In the genomic region with DNA sequence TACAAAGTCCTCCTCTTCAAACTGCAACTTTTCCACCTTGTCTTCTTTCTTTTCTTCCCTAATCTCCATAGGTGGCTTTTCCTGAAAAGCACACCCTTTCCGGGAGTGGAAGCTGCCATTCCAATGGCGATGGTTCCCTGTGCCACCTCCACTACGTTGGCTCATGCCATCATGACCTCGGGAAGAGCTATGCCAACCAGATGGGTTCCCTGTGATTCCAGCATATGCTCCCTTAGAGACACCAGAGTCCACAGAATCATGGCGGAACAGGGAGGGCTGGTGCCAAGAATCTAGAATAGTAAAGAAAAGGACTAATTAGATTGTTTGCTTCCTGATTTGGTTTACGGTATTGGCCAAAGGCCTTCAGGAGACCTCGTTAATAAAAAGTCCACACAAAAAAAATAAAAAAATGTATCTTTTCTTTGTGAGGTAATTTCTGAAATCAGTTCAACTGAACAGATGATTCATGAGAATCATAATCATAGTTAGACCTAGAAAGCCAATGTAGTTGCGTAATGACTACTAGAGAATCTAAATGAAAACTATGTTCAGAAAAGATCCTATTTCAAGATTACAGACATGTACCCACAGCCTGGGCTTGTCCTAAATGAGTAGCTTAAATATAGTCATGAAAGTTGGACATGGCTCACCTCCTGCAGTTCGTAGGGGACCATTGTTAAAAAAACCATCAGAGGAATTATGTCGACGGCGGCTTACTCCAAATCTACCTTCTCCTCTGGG, we compare ENCODE assay signal across 19 cellular contexts. TPM values are rescaled to one million over a fixed set of nuclear protein-coding genes. Genes with fewer than 3 reads are reported as not detected.
DNase-seq lines count a peak whose midpoint lies in the region; ATAC-seq, FAIRE-seq and TF ChIP-seq lines count a peak whose summit lies in the region.
"Had no signal": no experiment of that assay in that cellular context is flagged by ENCODE, and none has a peak within 500 bp of the region (broad histone marks: within the 10 kb centered on the region; RNA-seq: fewer than 3 reads in every experiment).

No MANE protein-coding gene starts in this region.

- TF ChIP-seq CTCF in K562 (IDR thresholded peaks at IDR 0.05 in 2 of 3, conservative IDR thresholded peaks at IDR 0.05 in 1 of 3; ENCODE audit: insufficient read depth in 2 of 3, low read depth in 1 of 3, low read length in 3 of 3) (no peak), keratinocyte (optimal IDR thresholded peaks at IDR 0.05 in 1 of 3, IDR thresholded peaks at IDR 0.05 in 1 of 3, conservative IDR thresholded peaks at IDR 0.05 in 1 of 3; ENCODE audit: extremely low read depth in 1 of 3, insufficient read depth in 2 of 3, low read length in 3 of 3) (no peak)

- H3K4me3 ChIP-seq in K562: no peak overlapping the region
- no peak overlapping the region for H3K4me3 ChIP-seq in keratinocyte (ENCODE audit: control insufficient read depth in 2 of 3, extremely low read depth in 1 of 3, insufficient read depth in 2 of 3, low read depth in 1 of 3, low read length in 3 of 3)
- H3K4me3 ChIP-seq: lung had no signal

- H3K9me1 ChIP-seq in K562 (ENCODE audit: control insufficient read depth, insufficient read depth, low read length) (no peaks in the 10 kb centered on the region), keratinocyte (ENCODE audit: control insufficient read depth, extremely low read depth, insufficient read depth, low read length) (peaks cover 2% of the 10 kb centered on the region)

- POLR2A ChIA-PET in K562 (lab: Yijun Ruan, JAX): interaction anchor here (5.2 kb wide), 1 partner anchor 9 kb away, joined by 35 read pairs; no protein-coding TSS in a partner anchor

- no TSS peak for BruUV-seq in K562 (replicated peaks; lab: Mats Ljungman, UMichigan)

- H3K27ac ChIP-seq in K562 (ENCODE audit: extremely low read depth, low read depth, low read length) (no peak overlapping the region), keratinocyte (ENCODE audit: control insufficient read depth, insufficient read depth, low read length) (no peak overlapping the region)

- in situ Hi-C loops in K562 (cut with MboI): no loop called here

- no peak for TF ChIP-seq RAD21 in K562 (CRISPR knock-in tag; conservative IDR thresholded peaks at IDR 0.05 in 1 of 2, IDR thresholded peaks at IDR 0.05 in 1 of 2)

- no peak overlapping the region for H2AFZ ChIP-seq in K562 (ENCODE audit: low read depth, low read length)
- H2AFZ ChIP-seq in keratinocyte (ENCODE audit: control insufficient read depth, low read length): no peak overlapping the region

- TF ChIP-seq EP300 in K562 (IDR thresholded peaks at IDR 0.05; ENCODE audit: low read length): no peak

- intact Hi-C loops in activated naive CD4-positive, alpha-beta T cell treated with anti-CD3 and anti-CD28 coated beads for 36 hours (cut with micrococcal nuclease): loop anchor here (5.0 kb wide), 2 partner anchors 33 to 47 kb away; partner anchors contain the start of genes GPBP1L1 and TMEM69
- intact Hi-C loops in K562 (cut with micrococcal nuclease): no loop called here

- H3K9ac ChIP-seq in K562 (ENCODE audit: insufficient read depth in 1 of 2, low read depth in 2 of 2, low read length in 2 of 2) (no peak overlapping the region), keratinocyte (ENCODE audit: control insufficient read depth, extremely low read depth, insufficient read depth, low read length) (no peak overlapping the region)

- H3K4me2 ChIP-seq in K562 (ENCODE audit: insufficient read depth, low read length): no peak overlapping the region
- H3K4me2 ChIP-seq in keratinocyte (ENCODE audit: control insufficient read depth, extremely low read depth, insufficient read depth, low read depth, low read length): no peak overlapping the region

- H3K27me3 ChIP-seq in K562 (ENCODE audit: control insufficient read depth in 2 of 2, insufficient read depth in 2 of 2, low read length in 2 of 2): no peaks in the 10 kb centered on the region
- no peaks in the 10 kb centered on the region for H3K27me3 ChIP-seq in keratinocyte (ENCODE audit: control insufficient read depth, extremely low read depth, insufficient read depth, low read length)

- H3K36me3 Mint-ChIP-seq in activated naive CD4-positive, alpha-beta T cell treated with anti-CD3 and anti-CD28 coated beads for 36 hours (ENCODE audit: low read depth): peaks cover 26% of the 10 kb centered on the region

- CTCF ChIA-PET in activated naive CD4-positive, alpha-beta T cell treated with anti-CD3 and anti-CD28 coated beads for 36 hours (lab: Charles Lee): no interaction called here
- CTCF ChIA-PET in K562 (lab: Yijun Ruan, JAX; ENCODE audit: low intra/inter-chr PET ratio): interaction anchor here (0.5 kb wide), 1 partner anchor 394 kb away, joined by 3 read pairs; no protein-coding TSS in a partner anchor

- peak overlapping the region; percentile 19 for H3K27ac Mint-ChIP-seq in activated naive CD4-positive, alpha-beta T cell treated with anti-CD3 and anti-CD28 coated beads for 36 hours
- H3K27ac Mint-ChIP-seq: T-cell had no signal

- dilution Hi-C loops in keratinocyte (cut with MboI; ENCODE audit: extremely low pct_ligation_motif_present, low sequenced_read_pairs): no loop called here

- no peak for FAIRE-seq in K562 (lab: Jason Lieb, UNC)
- FAIRE-seq in keratinocyte (lab: Jason Lieb, UNC): peak; percentile 79
- FAIRE-seq: GM12891 had no signal

- H3K79me2 ChIP-seq in K562 (ENCODE audit: control insufficient read depth, insufficient read depth, low read length): peaks cover 16% of the 10 kb centered on the region; the same call in 2 of the 3 replicates
- peaks cover 15% of the 10 kb centered on the region for H3K79me2 ChIP-seq in keratinocyte (ENCODE audit: control insufficient read depth, insufficient read depth, low read length)

- H3K9me3 Mint-ChIP-seq in activated naive CD4-positive, alpha-beta T cell treated with anti-CD3 and anti-CD28 coated beads for 36 hours: no peaks in the 10 kb centered on the region
- H3K9me3 Mint-ChIP-seq: T-cell had no signal

- no peaks in the 10 kb centered on the region for H3K4me1 ChIP-seq in K562 (replicated peaks in 1 of 2; ENCODE audit: control insufficient read depth in 2 of 2, insufficient read depth in 2 of 2, low read length in 2 of 2)
- peaks cover 7% of the 10 kb centered on the region for H3K4me1 ChIP-seq in keratinocyte (ENCODE audit: control insufficient read depth, extremely low read depth, insufficient read depth, low read length)

- H4K20me1 ChIP-seq in K562 (replicated peaks; ENCODE audit: control insufficient read depth, insufficient read depth, low read length) (no peaks in the 10 kb centered on the region), keratinocyte (ENCODE audit: control insufficient read depth, extremely low read depth, insufficient read depth, low read length) (no peaks in the 10 kb centered on the region)

- H3K4me1 Mint-ChIP-seq in activated naive CD4-positive, alpha-beta T cell treated with anti-CD3 and anti-CD28 coated beads for 36 hours (ENCODE audit: low read depth): peaks cover 10% of the 10 kb centered on the region

- WGBS in K562 (ENCODE audit: insufficient coverage, low coverage, missing lambda C conversion rate): 93% methylated on average over 12 of the region's 12 CpGs

- no peak for TF ChIP-seq POLR2A in K562 (conservative IDR thresholded peaks at IDR 0.05)

- H3K9me3 ChIP-seq in K562 (replicated peaks; ENCODE audit: control insufficient read depth, insufficient read depth, low read depth, low read length) (no peaks in the 10 kb centered on the region), keratinocyte (ENCODE audit: control insufficient read depth, low read depth, low read length) (no peaks in the 10 kb centered on the region)

- H3K36me3 ChIP-seq in K562 (ENCODE audit: control insufficient read depth, insufficient read depth, low read length): peaks cover 99% of the 10 kb centered on the region
- peaks cover 29 to 63% of the 10 kb centered on the region in 2 experiments for H3K36me3 ChIP-seq in keratinocyte (ENCODE audit: control insufficient read depth in 2 of 2, extremely low read depth in 1 of 2, insufficient read depth in 2 of 2, low read length in 2 of 2)

- ATAC-seq in K562 (no peak), GM21529 (IDR thresholded peaks at IDR 0.05; ENCODE audit: unreplicated experiment) (no peak), GM18511 (IDR thresholded peaks at IDR 0.05; ENCODE audit: unreplicated experiment) (no peak)
- ATAC-seq: T-cell had no signal

- H3K27me3 Mint-ChIP-seq in activated naive CD4-positive, alpha-beta T cell treated with anti-CD3 and anti-CD28 coated beads for 36 hours (ENCODE audit: low read depth): no peaks in the 10 kb centered on the region
- H3K27me3 Mint-ChIP-seq: T-cell had no signal

- no peak for DNase-seq in activated naive CD4-positive, alpha-beta T cell treated with anti-CD3 and anti-CD28 coated beads for 36 hours
- no peak for DNase-seq in activated naive CD4-positive, alpha-beta T cell (lab: John Stamatoyannopoulos, UW)
- DNase-seq in HCEC 1CT (peak; percentile 68), K562 (ENCODE audit: extremely low read depth in 1 of 4, low spot score in 3 of 4) (no peak), keratinocyte (ENCODE audit: low read depth, low spot score) (no peak), SHP77 (lab: John Stamatoyannopoulos, UW) (no peak)
- DNase-seq: ACHN; amniotic stem cell; H7; Karpas-422; NCI-H146; NK-92 treated with Interleukin-12 subunit alpha and Interleukin-12 subunit beta, amount 100 ng/mL, for 24 hours; RPMI8226; stimulated activated CD4-positive, alpha-beta T cell treated with anti-CD3 and anti-CD28 coated beads, Interleukin-12 subunit alpha, Interleukin-12 subunit beta, amount 100 ng/mL, for 4 hours; T-cell had no signal

- no peak overlapping the region for H3K4me3 Mint-ChIP-seq in activated naive CD4-positive, alpha-beta T cell treated with anti-CD3 and anti-CD28 coated beads for 36 hours
- H3K4me3 Mint-ChIP-seq: T-cell had no signal

RNA-seq across cellular contexts. Expression of gene CCDC17, which starts 30.9 kb away (rescaled TPM):
- total RNA-seq in activated naive CD4-positive, alpha-beta T cell treated with anti-CD3 and anti-CD28 coated beads for 36 hours: 1 to 10 TPM in 1 of 2 experiments, under 1 TPM in 1; 0.62 to 1.0 TPM
- total RNA-seq in K562 (2011; cell fraction: chromatin; rRNA removed; ENCODE audit: low replicate concordance): 10.6 and 21.6 TPM in 2 replicates
- total RNA-seq in K562 (2011; cell fraction: nucleolus; rRNA removed): 10.8 and 12.8 TPM in 2 replicates
- total RNA-seq in K562 (2011; cell fraction: nucleoplasm; rRNA removed): 9.5 and 12.6 TPM in 2 replicates
- total RNA-seq in K562 (2014; rRNA removed) (0.82 and 2.1 TPM in 2 replicates), K562 (2014; rRNA removed; fragmentation: Illumina TruSeq; extraction: Trizol) (0.62 and 0.73 TPM in 2 replicates), K562 (2015; rRNA removed; fragmentation: Illumina TruSeq; extraction: Trizol) (1.1 and 1.3 TPM in 2 replicates), K562 (2021) (2.0 and 2.4 TPM in 2 replicates)
- polyA plus RNA-seq in K562 (2011; rRNA removed) (0.85 and 1.4 TPM in 2 replicates), K562 (2014; fragmentation: Illumina TruSeq; extraction: Trizol) (0.51 and 0.54 TPM in 2 replicates), K562 (2014; fragmentation: Nextera tagmentation; extraction: Ambion mirVana) (under 1 TPM; 0.20 TPM), K562 (2014; rRNA removed) (1.4 and 1.6 TPM in 2 replicates), keratinocyte (0.17 to 0.57 TPM (median 0.37 TPM) in 3 replicates)
- polyA plus RNA-seq in K562 (2011; cell fraction: cytosol; rRNA removed): 0.78 and 0.98 TPM in 2 replicates
- polyA plus RNA-seq in K562 (2011; cell fraction: nucleus; rRNA removed): 9.2 and 13.3 TPM in 2 replicates
- 0.56 and 1.4 TPM in 2 replicates for polyA plus RNA-seq in K562 (2012)
- 1.3 and 1.7 TPM in 2 replicates for polyA minus RNA-seq in K562 (2011; rRNA and poly(A)+ RNA removed)
- polyA minus RNA-seq in K562 (2011; cell fraction: cytosol; rRNA and poly(A)+ RNA removed): 0.76 and 0.91 TPM in 2 replicates
- 3.5 and 3.7 TPM in 2 replicates for polyA minus RNA-seq in K562 (2011; cell fraction: nucleus; rRNA and poly(A)+ RNA removed)
- 1.4 TPM for polyA plus RNA-seq in keratinocyte (2011; ENCODE audit: low read depth)
- 0.05 and 0.06 TPM in 2 replicates for polyA plus RNA-seq in keratinocyte (2011; cell fraction: cytosol; rRNA removed)
- 2.8 and 4.1 TPM in 2 replicates for polyA plus RNA-seq in keratinocyte (2011; cell fraction: nucleus; rRNA removed)
- polyA plus RNA-seq in keratinocyte (2012; ENCODE audit: low replicate concordance): 0.36 and 1.1 TPM in 2 replicates
- 1.3 to 3.7 TPM (median 2.9 TPM) in 3 replicates for polyA minus RNA-seq in keratinocyte
- not detected for polyA minus RNA-seq in keratinocyte (2011; cell fraction: cytosol; rRNA and poly(A)+ RNA removed)
- polyA minus RNA-seq in keratinocyte (2011; cell fraction: nucleus; rRNA and poly(A)+ RNA removed): 3.7 and 6.1 TPM in 2 replicates

RNA-seq across cellular contexts. Expression of gene GPBP1L1, which starts 31.6 kb away (rescaled TPM):
- total RNA-seq in activated naive CD4-positive, alpha-beta T cell treated with anti-CD3 and anti-CD28 coated beads for 36 hours: 100 to 1,000 TPM; 113 to 122 TPM
- total RNA-seq in K562 (2011; cell fraction: chromatin; rRNA removed; ENCODE audit: low replicate concordance): 283 and 462 TPM in 2 replicates
- total RNA-seq in K562 (2011; cell fraction: nucleolus; rRNA removed): 159 and 187 TPM in 2 replicates
- total RNA-seq in K562 (2011; cell fraction: nucleoplasm; rRNA removed): 247 and 326 TPM in 2 replicates
- total RNA-seq in K562 (2014; rRNA removed) (122 and 133 TPM in 2 replicates), K562 (2014; rRNA removed; fragmentation: Illumina TruSeq; extraction: Trizol) (216 and 236 TPM in 2 replicates), K562 (2015; rRNA removed; fragmentation: Illumina TruSeq; extraction: Trizol) (176 and 178 TPM in 2 replicates), K562 (2021) (138 and 149 TPM in 2 replicates)
- polyA plus RNA-seq in K562 (2011; rRNA removed) (128 and 138 TPM in 2 replicates), K562 (2014; fragmentation: Illumina TruSeq; extraction: Trizol) (165 and 174 TPM in 2 replicates), K562 (2014; fragmentation: Nextera tagmentation; extraction: Ambion mirVana) (100 to 1,000 TPM in 1 of 2 experiments, 10 to 100 TPM in 1; 86.0 to 128 TPM), K562 (2014; rRNA removed) (80.8 and 96.8 TPM in 2 replicates), keratinocyte (43.4 to 65.5 TPM (median 64.1 TPM) in 3 replicates)
- polyA plus RNA-seq in K562 (2011; cell fraction: cytosol; rRNA removed): 49.8 and 94.3 TPM in 2 replicates
- polyA plus RNA-seq in K562 (2011; cell fraction: nucleus; rRNA removed): 173 and 219 TPM in 2 replicates
- polyA plus RNA-seq in K562 (2012): 86.4 and 101 TPM in 2 replicates
- polyA minus RNA-seq in K562 (2011; rRNA and poly(A)+ RNA removed): 244 and 278 TPM in 2 replicates
- 68.6 and 88.3 TPM in 2 replicates for polyA minus RNA-seq in K562 (2011; cell fraction: cytosol; rRNA and poly(A)+ RNA removed)
- polyA minus RNA-seq in K562 (2011; cell fraction: nucleus; rRNA and poly(A)+ RNA removed): 135 and 244 TPM in 2 replicates
- polyA plus RNA-seq in keratinocyte (2011; ENCODE audit: low read depth): 212 TPM
- polyA plus RNA-seq in keratinocyte (2011; cell fraction: cytosol; rRNA removed): 36.3 and 73.7 TPM in 2 replicates
- polyA plus RNA-seq in keratinocyte (2011; cell fraction: nucleus; rRNA removed): 89.4 and 117 TPM in 2 replicates
- polyA plus RNA-seq in keratinocyte (2012; ENCODE audit: low replicate concordance): 50.3 and 70.4 TPM in 2 replicates
- polyA minus RNA-seq in keratinocyte: 62.5 to 115 TPM (median 94.5 TPM) in 3 replicates
- 51.8 TPM for polyA minus RNA-seq in keratinocyte (2011; cell fraction: cytosol; rRNA and poly(A)+ RNA removed)
- 67.1 and 118 TPM in 2 replicates for polyA minus RNA-seq in keratinocyte (2011; cell fraction: nucleus; rRNA and poly(A)+ RNA removed)

RNA-seq across cellular contexts. Expression of gene TMEM69, which starts 33.3 kb away (rescaled TPM):
- total RNA-seq in activated naive CD4-positive, alpha-beta T cell treated with anti-CD3 and anti-CD28 coated beads for 36 hours: 10 to 100 TPM; 28.9 to 29.3 TPM
- total RNA-seq in K562 (2011; cell fraction: chromatin; rRNA removed; ENCODE audit: low replicate concordance): 69.1 and 83.0 TPM in 2 replicates
- total RNA-seq in K562 (2011; cell fraction: nucleolus; rRNA removed): 69.2 and 76.9 TPM in 2 replicates
- total RNA-seq in K562 (2011; cell fraction: nucleoplasm; rRNA removed): 117 and 160 TPM in 2 replicates
- total RNA-seq in K562 (2014; rRNA removed): 47.3 and 73.2 TPM in 2 replicates
- total RNA-seq in K562 (2014; rRNA removed; fragmentation: Illumina TruSeq; extraction: Trizol): 103 and 117 TPM in 2 replicates
- 85.0 and 85.2 TPM in 2 replicates for total RNA-seq in K562 (2015; rRNA removed; fragmentation: Illumina TruSeq; extraction: Trizol)
- 66.5 and 68.6 TPM in 2 replicates for total RNA-seq in K562 (2021)
- 248 and 266 TPM in 2 replicates for polyA plus RNA-seq in K562 (2011; rRNA removed)
- polyA plus RNA-seq in K562 (2011; cell fraction: cytosol; rRNA removed): 143 and 217 TPM in 2 replicates
- 68.9 and 105 TPM in 2 replicates for polyA plus RNA-seq in K562 (2011; cell fraction: nucleus; rRNA removed)
- polyA plus RNA-seq in K562 (2012): 58.0 and 104 TPM in 2 replicates
- polyA plus RNA-seq in K562 (2014; fragmentation: Illumina TruSeq; extraction: Trizol): 129 and 149 TPM in 2 replicates
- 100 to 1,000 TPM; 136 to 143 TPM for polyA plus RNA-seq in K562 (2014; fragmentation: Nextera tagmentation; extraction: Ambion mirVana)
- polyA plus RNA-seq in K562 (2014; rRNA removed): 82.0 and 130 TPM in 2 replicates
- 147 and 159 TPM in 2 replicates for polyA minus RNA-seq in K562 (2011; rRNA and poly(A)+ RNA removed)
- 34.7 and 59.2 TPM in 2 replicates for polyA minus RNA-seq in K562 (2011; cell fraction: cytosol; rRNA and poly(A)+ RNA removed)
- 17.2 and 47.9 TPM in 2 replicates for polyA minus RNA-seq in K562 (2011; cell fraction: nucleus; rRNA and poly(A)+ RNA removed)
- polyA plus RNA-seq in keratinocyte: 69.7 to 110 TPM (median 91.4 TPM) in 3 replicates
- polyA plus RNA-seq in keratinocyte (2011; ENCODE audit: low read depth): 3.4 TPM
- 58.5 and 128 TPM in 2 replicates for polyA plus RNA-seq in keratinocyte (2011; cell fraction: cytosol; rRNA removed)
- 56.8 and 60.7 TPM in 2 replicates for polyA plus RNA-seq in keratinocyte (2011; cell fraction: nucleus; rRNA removed)
- polyA plus RNA-seq in keratinocyte (2012; ENCODE audit: low replicate concordance): 23.0 and 33.4 TPM in 2 replicates
- polyA minus RNA-seq in keratinocyte: 29.4 to 67.0 TPM (median 38.5 TPM) in 3 replicates
- polyA minus RNA-seq in keratinocyte (2011; cell fraction: cytosol; rRNA and poly(A)+ RNA removed): 27.6 TPM
- polyA minus RNA-seq in keratinocyte (2011; cell fraction: nucleus; rRNA and poly(A)+ RNA removed): 18.6 and 27.5 TPM in 2 replicates
